9 cellular contexts compared by ENCODE assay signal in genomic region chr21:46048926-46049889, GRCh38. TPM values are rescaled to one million over a fixed set of nuclear protein-coding genes. Genes with fewer than 3 reads are reported as not detected.
DNase-seq lines count a peak whose midpoint lies in the region; ATAC-seq, FAIRE-seq and TF ChIP-seq lines count a peak whose summit lies in the region.
"Had no signal": no experiment of that assay in that cellular context is flagged by ENCODE, and none has a peak within 500 bp of the region (broad histone marks: within the 10 kb centered on the region; RNA-seq: fewer than 3 reads in every experiment).

No MANE protein-coding gene starts in this region.

- no peak for FAIRE-seq in K562 (lab: Jason Lieb, UNC)
- no peak for FAIRE-seq in kidney (lab: Jason Lieb, UNC)

- H3K27ac ChIP-seq in K562 (ENCODE audit: extremely low read depth, low read depth, low read length): no peak overlapping the region
- peak overlapping the region; percentile 74 to 75 for H3K27ac ChIP-seq in kidney (ENCODE audit: low read depth in 2 of 2, low read length in 2 of 2)
- peak overlapping the region; percentile 52 for H3K27ac ChIP-seq in thymus (ENCODE audit: low read depth)

- intact Hi-C loops in K562 (cut with micrococcal nuclease): loop anchor here (10.0 kb wide), 1 partner anchor 74 kb away; no protein-coding TSS in a partner anchor
- intact Hi-C loops in kidney (cut with DNase I): no loop called here

- H3K27me3 ChIP-seq in K562 (ENCODE audit: control insufficient read depth in 2 of 2, insufficient read depth in 2 of 2, low read length in 2 of 2) (peaks cover 8 to 38% of the 10 kb centered on the region in 2 experiments; a peak in 4 of 5 replicates), thymus (ENCODE audit: control insufficient read depth, insufficient read depth) (no peaks in the 10 kb centered on the region)

- H3K9ac ChIP-seq in K562 (ENCODE audit: insufficient read depth in 1 of 2, low read depth in 2 of 2, low read length in 2 of 2) (no peak overlapping the region), kidney (ENCODE audit: low read length in 2 of 2) (no peak overlapping the region)

- H3K27ac Mint-ChIP-seq in nephron progenitor cell: no peak overlapping the region
- H3K27ac Mint-ChIP-seq in activated T-helper 17 cell treated with anti-CD3 and anti-CD28 coated beads, Interleukin-2, amount 50 U/mL, for 72 hours: no peak overlapping the region
- H3K27ac Mint-ChIP-seq: stimulated activated naive CD8-positive, alpha-beta T cell treated with anti-CD3 and anti-CD28 coated beads, Interleukin-15, Interleukin-2, amounts not matched to agents 100 ng/mL and 50 ng/mL, for 24 hours had no signal

- no peaks in the 10 kb centered on the region for H3K79me2 ChIP-seq in K562 (ENCODE audit: control insufficient read depth, insufficient read depth, low read length)

- peak; percentile 48 for DNase-seq in HT1080 (ENCODE audit: low read depth)
- no peak for DNase-seq in K562 (ENCODE audit: extremely low read depth in 1 of 4, low spot score in 3 of 4)
- peak; percentile 95 for DNase-seq in kidney
- DNase-seq in nephron progenitor cell: no peak
- DNase-seq in NCI-H128 (lab: John Stamatoyannopoulos, UW; ENCODE audit: unreplicated experiment): no peak

- TF ChIP-seq POLR2A in K562 (conservative IDR thresholded peaks at IDR 0.05): no peak

- H3K4me3 Mint-ChIP-seq in nephron progenitor cell: no peak overlapping the region
- H3K4me3 Mint-ChIP-seq in activated T-helper 17 cell treated with anti-CD3 and anti-CD28 coated beads, Interleukin-2, amount 50 U/mL, for 72 hours: no peak overlapping the region
- H3K4me3 Mint-ChIP-seq: stimulated activated naive CD8-positive, alpha-beta T cell treated with anti-CD3 and anti-CD28 coated beads, Interleukin-15, Interleukin-2, amounts not matched to agents 100 ng/mL and 50 ng/mL, for 24 hours had no signal

- H4K20me1 ChIP-seq in K562 (replicated peaks; ENCODE audit: control insufficient read depth, insufficient read depth, low read length): no peaks in the 10 kb centered on the region

- peaks cover 17% of the 10 kb centered on the region for H3K4me1 Mint-ChIP-seq in nephron progenitor cell
- no peaks in the 10 kb centered on the region for H3K4me1 Mint-ChIP-seq in activated T-helper 17 cell treated with anti-CD3 and anti-CD28 coated beads, Interleukin-2, amount 50 U/mL, for 72 hours

- no peaks in the 10 kb centered on the region for H3K36me3 ChIP-seq in K562 (ENCODE audit: control insufficient read depth, insufficient read depth, low read length)
- H3K36me3 ChIP-seq in kidney (ENCODE audit: control insufficient read depth in 1 of 2, insufficient read depth in 2 of 2, low read length in 2 of 2): no peaks in the 10 kb centered on the region
- H3K36me3 ChIP-seq in thymus (ENCODE audit: control insufficient read depth, insufficient read depth): no peaks in the 10 kb centered on the region

- CTCF ChIA-PET in K562 (lab: Yijun Ruan, JAX; ENCODE audit: low intra/inter-chr PET ratio): no interaction called here

- TF ChIP-seq RAD21 in K562 (CRISPR knock-in tag; conservative IDR thresholded peaks at IDR 0.05 in 1 of 2, IDR thresholded peaks at IDR 0.05 in 1 of 2): no peak

- H3K9me1 ChIP-seq in K562 (ENCODE audit: control insufficient read depth, insufficient read depth, low read length): no peaks in the 10 kb centered on the region

- no peak overlapping the region for H3K4me2 ChIP-seq in K562 (ENCODE audit: insufficient read depth, low read length)

- H3K4me1 ChIP-seq in K562 (replicated peaks in 1 of 2; ENCODE audit: control insufficient read depth in 2 of 2, insufficient read depth in 2 of 2, low read length in 2 of 2) (peaks cover 0 to 20% of the 10 kb centered on the region in 2 experiments; a peak in 1 of 5 replicates), kidney (ENCODE audit: control insufficient read depth in 1 of 2, insufficient read depth in 1 of 2, low read depth in 1 of 2, low read length in 2 of 2) (peaks cover 0 to 3% of the 10 kb centered on the region in 2 donors), thymus (ENCODE audit: control insufficient read depth, insufficient read depth, low read length) (no peaks in the 10 kb centered on the region)

- no TSS peak for BruUV-seq in K562 (replicated peaks; lab: Mats Ljungman, UMichigan)

- POLR2A ChIA-PET in K562 (lab: Yijun Ruan, JAX): interaction anchor here (0.9 to 1.0 kb wide), 2 partner anchors 8 to 68 kb away, joined by 3 read pairs; no protein-coding TSS in a partner anchor

- H3K9me3 Mint-ChIP-seq in nephron progenitor cell: peaks cover 6% of the 10 kb centered on the region
- no peaks in the 10 kb centered on the region for H3K9me3 Mint-ChIP-seq in activated T-helper 17 cell treated with anti-CD3 and anti-CD28 coated beads, Interleukin-2, amount 50 U/mL, for 72 hours
- H3K9me3 Mint-ChIP-seq: stimulated activated naive CD8-positive, alpha-beta T cell treated with anti-CD3 and anti-CD28 coated beads, Interleukin-15, Interleukin-2, amounts not matched to agents 100 ng/mL and 50 ng/mL, for 24 hours had no signal

- H3K27me3 Mint-ChIP-seq in nephron progenitor cell (ENCODE audit: low read depth, poor library complexity): no peaks in the 10 kb centered on the region
- H3K27me3 Mint-ChIP-seq in activated T-helper 17 cell treated with anti-CD3 and anti-CD28 coated beads, Interleukin-2, amount 50 U/mL, for 72 hours: peaks cover 4% of the 10 kb centered on the region

- no peaks in the 10 kb centered on the region for H3K36me3 Mint-ChIP-seq in nephron progenitor cell (ENCODE audit: low read depth)
- no peaks in the 10 kb centered on the region for H3K36me3 Mint-ChIP-seq in activated T-helper 17 cell treated with anti-CD3 and anti-CD28 coated beads, Interleukin-2, amount 50 U/mL, for 72 hours (ENCODE audit: low read depth)

- ATAC-seq in K562 (0 out of 3 replicates have a peak, but pooled peaks have one; percentile 33), HG03175 (IDR thresholded peaks at IDR 0.05; ENCODE audit: unreplicated experiment) (no peak)
- ATAC-seq in activated T-helper 17 cell treated with anti-CD3 and anti-CD28 coated beads, Interleukin-2, amount 50 U/mL, for 72 hours (replicated peaks): no peak

- no peaks in the 10 kb centered on the region for H3K9me3 ChIP-seq in K562 (replicated peaks; ENCODE audit: control insufficient read depth, insufficient read depth, low read depth, low read length)
- H3K9me3 ChIP-seq in kidney (ENCODE audit: control insufficient read depth in 1 of 2, low read length in 2 of 2): no peaks in the 10 kb centered on the region
- peaks cover 1% of the 10 kb centered on the region for H3K9me3 ChIP-seq in thymus (ENCODE audit: control insufficient read depth)

- 22% methylated on average over 27 of the region's 27 CpGs for WGBS in K562 (ENCODE audit: insufficient coverage, low coverage, missing lambda C conversion rate)
- WGBS in thymus: 89% methylated on average over 27 of the region's 27 CpGs

- TF ChIP-seq CTCF in K562 (IDR thresholded peaks at IDR 0.05 in 2 of 3, conservative IDR thresholded peaks at IDR 0.05 in 1 of 3; ENCODE audit: insufficient read depth in 2 of 3, low read depth in 1 of 3, low read length in 3 of 3) (no peak), kidney (IDR thresholded peaks at IDR 0.05; ENCODE audit: borderline replicate concordance, extremely low read depth, insufficient read depth) (no peak), nephron progenitor cell (IDR thresholded peaks at IDR 0.05) (no peak)

- no peak for TF ChIP-seq EP300 in K562 (IDR thresholded peaks at IDR 0.05; ENCODE audit: low read length)

- in situ Hi-C loops in K562 (cut with MboI): no loop called here

- H2AFZ ChIP-seq in K562 (ENCODE audit: low read depth, low read length): no peak overlapping the region

- H3K4me3 ChIP-seq in K562: no peak overlapping the region
- H3K4me3 ChIP-seq in kidney (ENCODE audit: low read length in 2 of 2): no peak overlapping the region
- H3K4me3 ChIP-seq in thymus (ENCODE audit: low read length): no peak overlapping the region

TF ChIP-seq in K562, 482 proteins besides CTCF, POLR2A, EP300 and RAD21 (continues in another document):
- TF ChIP-seq ZNF586 (CRISPR knock-in tag; conservative IDR thresholded peaks at IDR 0.05) (no peak), MCM3 (IDR thresholded peaks at IDR 0.05) (no peak), HNRNPK (IDR thresholded peaks at IDR 0.05; ENCODE audit: low read depth, low read length, poor library complexity, severe bottlenecking) (no peak), EHMT2 (IDR thresholded peaks at IDR 0.05) (no peak), FOS (IDR thresholded peaks at IDR 0.05; ENCODE audit: extremely low read depth, insufficient read length) (no peak), POU5F1 (IDR thresholded peaks at IDR 0.05; ENCODE audit: borderline replicate concordance, low read depth, low read length, partially characterized antibody) (no peak), GTF2E2 (tag; IDR thresholded peaks at IDR 0.05) (no peak), HDAC8 (tag; IDR thresholded peaks at IDR 0.05) (no peak), ERF (CRISPR knock-in tag; IDR thresholded peaks at IDR 0.05) (no peak)

RNA-seq across cellular contexts. Expression of gene COL6A2, which starts 48.7 kb away (rescaled TPM):
- total RNA-seq in HT1080 (2014; rRNA removed; shearing (Covaris generic)): 58.8 and 62.8 TPM in 2 replicates
- polyA plus RNA-seq in HT1080 (2015; cell fraction: cytosol; rRNA removed): 47.4 and 49.6 TPM in 2 replicates
- polyA plus RNA-seq in HT1080 (2015; cell fraction: nucleus; rRNA removed): 162 and 171 TPM in 2 replicates
- total RNA-seq in K562 (2011; cell fraction: chromatin; rRNA removed; ENCODE audit: low replicate concordance): 3.1 and 5.2 TPM in 2 replicates
- total RNA-seq in K562 (2011; cell fraction: nucleolus; rRNA removed): 4.2 and 5.5 TPM in 2 replicates
- total RNA-seq in K562 (2011; cell fraction: nucleoplasm; rRNA removed): 1.4 and 2.1 TPM in 2 replicates
- total RNA-seq in K562 (2014; rRNA removed) (0.41 and 0.45 TPM in 2 replicates), K562 (2014; rRNA removed; fragmentation: Illumina TruSeq; extraction: Trizol) (not detected in 2 replicates), K562 (2015; rRNA removed; fragmentation: Illumina TruSeq; extraction: Trizol) (0.07 and 0.11 TPM in 2 replicates), K562 (2021) (1.1 and 1.3 TPM in 2 replicates), kidney (174 TPM)
- polyA plus RNA-seq in K562 (2011; rRNA removed) (0.18 and 0.41 TPM in 2 replicates), K562 (2014; fragmentation: Illumina TruSeq; extraction: Trizol) (0.07 and 0.17 TPM in 2 replicates), K562 (2014; fragmentation: Nextera tagmentation; extraction: Ambion mirVana) (not detected), K562 (2014; rRNA removed) (0.29 and 0.47 TPM in 2 replicates), kidney (ENCODE audit: insufficient read depth, low read depth, low replicate concordance) (52.4 TPM), thymus (182 TPM)
- 0.12 and 0.30 TPM in 2 replicates for polyA plus RNA-seq in K562 (2011; cell fraction: cytosol; rRNA removed)
- 0.83 and 1.8 TPM in 2 replicates for polyA plus RNA-seq in K562 (2011; cell fraction: nucleus; rRNA removed)
- 0.35 and 8.2 TPM in 2 replicates for polyA plus RNA-seq in K562 (2012)
- 0.18 and 0.36 TPM in 2 replicates for polyA minus RNA-seq in K562 (2011; rRNA and poly(A)+ RNA removed)
- 0.64 and 1.4 TPM in 2 replicates for polyA minus RNA-seq in K562 (2011; cell fraction: cytosol; rRNA and poly(A)+ RNA removed)
- polyA minus RNA-seq in K562 (2011; cell fraction: nucleus; rRNA and poly(A)+ RNA removed): 0.67 and 1.2 TPM in 2 replicates
- total RNA-seq in activated T-helper 17 cell treated with anti-CD3 and anti-CD28 coated beads, Interleukin-2, amount 50 U/mL, for 72 hours: 10 to 100 TPM in 1 of 2 donors, 1 to 10 TPM in 1; 3.3 to 10.1 TPM

Comparison
In these comparisons a context has a peak if more than half of its experiments do, and no peak if none do; other contexts are left out.
1. DNase-seq: peak in HT1080 (single experiment) and kidney (single experiment); none in K562 (0 of 4), nephron progenitor cell (single experiment) and NCI-H128 (single experiment).